In genomic region chr19:5891938-5892771, GRCh38 we compare ENCODE assay signal across 7 cellular contexts. TPM values are rescaled to one million over a fixed set of nuclear protein-coding genes. Genes with fewer than 3 reads are reported as not detected.
DNase-seq lines count a peak whose midpoint lies in the region; ATAC-seq and TF ChIP-seq lines count a peak whose summit lies in the region.

No MANE protein-coding gene starts in this region.

- TF ChIP-seq CTCF in astrocyte of the spinal cord (IDR thresholded peaks at IDR 0.05; ENCODE audit: low read depth, low read length) = peak; percentile 78
- peak; percentile 62 for TF ChIP-seq CTCF in upper lobe of right lung (IDR thresholded peaks at IDR 0.05)

- H3K9me3 ChIP-seq in upper lobe of right lung = no peaks in the 10 kb centered on the region

- H3K4me3 ChIP-seq in astrocyte of the spinal cord (ENCODE audit: low read depth, low read length) (no peak overlapping the region), upper lobe of right lung (no peak overlapping the region)

- peak; percentile 79 for ATAC-seq in left colon
- peak; percentile 71 for ATAC-seq in upper lobe of right lung
- ATAC-seq in HG02623 (IDR thresholded peaks at IDR 0.05; ENCODE audit: unreplicated experiment) = no peak

- DNase-seq in GM03348 (ENCODE audit: low spot score) (peak; percentile 79), KBM-7 (peak; percentile 50), astrocyte of the spinal cord (ENCODE audit: low read depth, low spot score) (peak; percentile 37), left colon (peak in 1 of 2 donors; percentile 63), upper lobe of right lung (no peak), SK-N-DZ (ENCODE audit: low spot score) (no peak)

- intact Hi-C loops in left colon (cut with DNase I, micrococcal nuclease) (loop anchor here in 1 of 2 donors (5.0 kb wide), 1 partner anchor 85 kb away; the partner anchor contains the start of gene NRTN), upper lobe of right lung (cut with DNase I) (no loop called here)

- peaks cover 18% of the 10 kb centered on the region for H3K36me3 ChIP-seq in upper lobe of right lung

- H3K27ac ChIP-seq in upper lobe of right lung = no peak overlapping the region

- in situ Hi-C loops in KBM-7 (cut with MboI; ENCODE audit: low pct_unique_long_range_greater_than_20kb, low sequenced_read_pairs) (loop anchor here (10.0 kb wide), 1 partner anchor 87 kb away; the partner anchor contains the start of gene NRTN), astrocyte of the spinal cord (cut with HindIII; ENCODE audit: low sequenced_read_pairs) (no loop called here)

- H3K4me1 ChIP-seq in upper lobe of right lung = no peaks in the 10 kb centered on the region

- peaks cover 11% of the 10 kb centered on the region for H3K27me3 ChIP-seq in upper lobe of right lung

RNA-seq across cellular contexts. Expression of gene NDUFA11, which starts 11.4 kb away (rescaled TPM):
- total RNA-seq in left colon (100 to 1,000 TPM; 175 to 187 TPM), upper lobe of right lung (134 TPM)
- 265 and 332 TPM in 2 replicates for polyA plus RNA-seq in SK-N-DZ (2014; cell fraction: cytosol; rRNA removed)
- 175 and 232 TPM in 2 replicates for polyA plus RNA-seq in SK-N-DZ (2014; cell fraction: nucleus; rRNA removed)

RNA-seq across cellular contexts. Expression of gene VMAC, which starts 12.5 kb away (rescaled TPM):
- total RNA-seq in left colon = 1 to 10 TPM; 6.0 to 6.3 TPM
- total RNA-seq in upper lobe of right lung = 6.8 TPM
- 5.0 and 5.5 TPM in 2 replicates for polyA plus RNA-seq in SK-N-DZ (2014; cell fraction: cytosol; rRNA removed)
- 5.8 and 11.0 TPM in 2 replicates for polyA plus RNA-seq in SK-N-DZ (2014; cell fraction: nucleus; rRNA removed)

RNA-seq across cellular contexts. Expression of gene FUT5, which starts 21.8 kb away (rescaled TPM):
- total RNA-seq in left colon = not detected
- total RNA-seq in upper lobe of right lung = not detected
- not detected in 2 replicates for polyA plus RNA-seq in SK-N-DZ (2014; cell fraction: cytosol; rRNA removed)
- polyA plus RNA-seq in SK-N-DZ (2014; cell fraction: nucleus; rRNA removed) = not detected in 2 replicates

RNA-seq across cellular contexts. Expression of gene CAPS, which starts 21.9 kb away (rescaled TPM):
- total RNA-seq in left colon (10 to 100 TPM; 14.3 to 18.6 TPM), upper lobe of right lung (12.5 TPM)
- 3.6 and 5.1 TPM in 2 replicates for polyA plus RNA-seq in SK-N-DZ (2014; cell fraction: cytosol; rRNA removed)
- polyA plus RNA-seq in SK-N-DZ (2014; cell fraction: nucleus; rRNA removed) = 8.0 and 11.3 TPM in 2 replicates

RNA-seq across cellular contexts. Expression of gene FUT3, which starts 40.9 kb away (rescaled TPM):
- 100 to 1,000 TPM; 224 to 253 TPM for total RNA-seq in left colon
- total RNA-seq in upper lobe of right lung = 17.3 TPM
- not detected in 2 replicates for polyA plus RNA-seq in SK-N-DZ (2014; cell fraction: cytosol; rRNA removed)
- polyA plus RNA-seq in SK-N-DZ (2014; cell fraction: nucleus; rRNA removed) = not detected in 2 replicates

Comparison
In these comparisons a context has a peak if more than half of its experiments do, and no peak if none do; other contexts are left out.
1. DNase-seq: peak in GM03348 (single experiment), KBM-7 (single experiment) and astrocyte of the spinal cord (single experiment); none in upper lobe of right lung (single experiment) and SK-N-DZ (single experiment).